Comparison of ENCODE assay signal across 1 cellular context in genomic region chr11:10453261-10453660, GRCh38.
TF ChIP-seq lines count a peak whose summit lies in the region.

No MANE protein-coding gene starts in this region.

TF ChIP-seq in IMR-90, 13 proteins besides CTCF, POLR2A, EP300 and RAD21:
- TF ChIP-seq ELK1 (IDR thresholded peaks at IDR 0.05; ENCODE audit: borderline replicate concordance, low read depth, low read length), result no peak
- TF ChIP-seq MAZ (IDR thresholded peaks at IDR 0.05; ENCODE audit: borderline replicate concordance, low read depth, low read length), result no peak
- no peak for TF ChIP-seq RCOR1 (IDR thresholded peaks at IDR 0.05; ENCODE audit: insufficient replicate concordance, low read length)
- no peak for TF ChIP-seq MXI1 (IDR thresholded peaks at IDR 0.05; ENCODE audit: borderline replicate concordance, low read depth, low read length)
- TF ChIP-seq RFX5 (IDR thresholded peaks at IDR 0.05; ENCODE audit: low read depth, low read length), result no peak
